Comparison of ENCODE assay signal across 10 cellular contexts in the genomic region with DNA sequence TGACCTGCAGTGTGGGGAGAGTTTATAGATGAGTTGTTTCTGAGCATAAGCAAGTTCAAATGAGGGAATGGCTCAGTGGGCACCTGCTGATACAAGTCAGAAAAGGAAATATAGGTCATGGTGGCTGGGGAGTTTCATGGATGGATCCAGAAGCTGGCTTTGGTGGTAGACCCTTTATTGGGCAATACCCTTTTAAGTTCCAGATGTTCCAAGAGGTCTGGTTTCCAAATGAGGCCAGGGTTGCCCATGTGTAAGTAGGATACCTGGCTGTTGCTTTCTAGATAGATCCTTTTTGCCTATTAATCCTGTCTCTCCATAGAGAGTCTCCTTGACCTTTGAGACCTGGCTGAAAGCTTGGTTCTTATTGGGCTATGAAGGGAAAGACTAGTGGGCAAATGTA. TPM values are rescaled to one million over a fixed set of nuclear protein-coding genes. Genes with fewer than 3 reads are reported as not detected.
DNase-seq lines count a peak whose midpoint lies in the region; ATAC-seq and TF ChIP-seq lines count a peak whose summit lies in the region.
"Had no signal": no experiment of that assay in that cellular context is flagged by ENCODE, and none has a peak within 500 bp of the region (broad histone marks: within the 10 kb centered on the region; RNA-seq: fewer than 3 reads in every experiment).

No MANE protein-coding gene starts in this region.

- no peak for TF ChIP-seq CTCF in WTC11 (IDR thresholded peaks at IDR 0.05)

- H3K27me3 Mint-ChIP-seq in T-helper 1 cell treated with Interleukin-12 subunit alpha and Interleukin-12 subunit beta and Interleukin-4 antibody, amounts not matched to agents 30 μg/mL and 1 μg/mL, for 36 hours (ENCODE audit: low read depth): no peaks in the 10 kb centered on the region
- H3K27me3 Mint-ChIP-seq in WTC11 (ENCODE audit: low read depth) (peaks cover 36% of the 10 kb centered on the region), immature natural killer cell (ENCODE audit: low read depth in 3 of 3) (peaks cover 5 to 20% (median 13%) of the 10 kb centered on the region in 3 donors)
- H3K27me3 Mint-ChIP-seq in stimulated activated naive B cell treated with anti-CD40 and anti-IgM and Interleukin-4, amounts not matched to agents 10 μg/mL and 1 μg/mL and 100 μg/mL, for 72 hours: no peaks in the 10 kb centered on the region

- POLR2A ChIA-PET in WTC11 (lab: Charles Lee): no interaction called here

- peaks cover 74% of the 10 kb centered on the region for H3K4me1 Mint-ChIP-seq in T-helper 1 cell treated with Interleukin-12 subunit alpha and Interleukin-12 subunit beta and Interleukin-4 antibody, amounts not matched to agents 30 μg/mL and 1 μg/mL, for 36 hours (ENCODE audit: low read depth)
- H3K4me1 Mint-ChIP-seq in WTC11 (peaks cover 65% of the 10 kb centered on the region), immature natural killer cell (peaks cover 86 to 88% of the 10 kb centered on the region in 2 donors)
- peaks cover 59 to 81% of the 10 kb centered on the region in 2 donors for H3K4me1 Mint-ChIP-seq in stimulated activated naive B cell treated with anti-CD40 and anti-IgM and Interleukin-4, amounts not matched to agents 10 μg/mL and 1 μg/mL and 100 μg/mL, for 72 hours

- H3K36me3 Mint-ChIP-seq in T-helper 1 cell treated with Interleukin-12 subunit alpha and Interleukin-12 subunit beta and Interleukin-4 antibody, amounts not matched to agents 30 μg/mL and 1 μg/mL, for 36 hours (ENCODE audit: low read depth): peaks cover 8% of the 10 kb centered on the region
- H3K36me3 Mint-ChIP-seq in WTC11: no peaks in the 10 kb centered on the region
- H3K36me3 Mint-ChIP-seq in immature natural killer cell: no peaks in the 10 kb centered on the region
- peaks cover 6 to 14% of the 10 kb centered on the region in 2 donors for H3K36me3 Mint-ChIP-seq in stimulated activated naive B cell treated with anti-CD40 and anti-IgM and Interleukin-4, amounts not matched to agents 10 μg/mL and 1 μg/mL and 100 μg/mL, for 72 hours

- no peak for ATAC-seq in WTC11
- no peak for ATAC-seq in stimulated activated naive B cell treated with anti-CD40 and anti-IgM and Interleukin-4, amounts not matched to agents 10 μg/mL and 1 μg/mL and 100 μg/mL, for 72 hours (replicated peaks)
- ATAC-seq in HG03378 (IDR thresholded peaks at IDR 0.05; ENCODE audit: unreplicated experiment): no peak
- ATAC-seq in HG02623 (IDR thresholded peaks at IDR 0.05; ENCODE audit: unreplicated experiment): no peak
- no peak for ATAC-seq in GM21526 (IDR thresholded peaks at IDR 0.05; ENCODE audit: low FRiP score, unreplicated experiment)

- peak overlapping the region; percentile 97 for H3K27ac Mint-ChIP-seq in T-helper 1 cell treated with Interleukin-12 subunit alpha and Interleukin-12 subunit beta and Interleukin-4 antibody, amounts not matched to agents 30 μg/mL and 1 μg/mL, for 36 hours
- H3K27ac Mint-ChIP-seq in WTC11 (no peak overlapping the region), immature natural killer cell (peak overlapping the region; percentile 80 to 100 (median 85))
- peak overlapping the region; percentile 10 for H3K27ac Mint-ChIP-seq in stimulated activated naive B cell treated with anti-CD40 and anti-IgM and Interleukin-4, amounts not matched to agents 10 μg/mL and 1 μg/mL and 100 μg/mL, for 72 hours

- peak overlapping the region; percentile 97 for H3K4me3 Mint-ChIP-seq in T-helper 1 cell treated with Interleukin-12 subunit alpha and Interleukin-12 subunit beta and Interleukin-4 antibody, amounts not matched to agents 30 μg/mL and 1 μg/mL, for 36 hours
- H3K4me3 Mint-ChIP-seq in WTC11 (0 out of 2 replicates have a peak overlapping the region, but pooled peaks have one; percentile 25), immature natural killer cell (peak overlapping the region; percentile 93 to 98 (median 96))
- H3K4me3 Mint-ChIP-seq in stimulated activated naive B cell treated with anti-CD40 and anti-IgM and Interleukin-4, amounts not matched to agents 10 μg/mL and 1 μg/mL and 100 μg/mL, for 72 hours: peak overlapping the region; percentile 92 to 98

- DNase-seq in T-helper 1 cell (no peak), WTC11 (ENCODE audit: low spot score) (no peak), immature natural killer cell (no peak)
- DNase-seq in stimulated activated naive B cell treated with anti-CD40 and anti-IgM and Interleukin-4, amounts not matched to agents 10 μg/mL and 1 μg/mL and 100 μg/mL, for 72 hours: no peak
- DNase-seq: H7, NCI-H524 had no signal

- CTCF ChIA-PET in WTC11 (lab: Charles Lee): interaction anchor here (1.1 kb wide), 1 partner anchor 17 kb away, joined by 4 read pairs; a partner anchor contains a TSS

- H3K9me3 Mint-ChIP-seq in T-helper 1 cell treated with Interleukin-12 subunit alpha and Interleukin-12 subunit beta and Interleukin-4 antibody, amounts not matched to agents 30 μg/mL and 1 μg/mL, for 36 hours: no peaks in the 10 kb centered on the region
- H3K9me3 Mint-ChIP-seq in WTC11 (no peaks in the 10 kb centered on the region), immature natural killer cell (no peaks in the 10 kb centered on the region)
- no peaks in the 10 kb centered on the region for H3K9me3 Mint-ChIP-seq in stimulated activated naive B cell treated with anti-CD40 and anti-IgM and Interleukin-4, amounts not matched to agents 10 μg/mL and 1 μg/mL and 100 μg/mL, for 72 hours

TF ChIP-seq in WTC11, 78 proteins besides CTCF, POLR2A, EP300 and RAD21:
- TF ChIP-seq, protein P1, sequence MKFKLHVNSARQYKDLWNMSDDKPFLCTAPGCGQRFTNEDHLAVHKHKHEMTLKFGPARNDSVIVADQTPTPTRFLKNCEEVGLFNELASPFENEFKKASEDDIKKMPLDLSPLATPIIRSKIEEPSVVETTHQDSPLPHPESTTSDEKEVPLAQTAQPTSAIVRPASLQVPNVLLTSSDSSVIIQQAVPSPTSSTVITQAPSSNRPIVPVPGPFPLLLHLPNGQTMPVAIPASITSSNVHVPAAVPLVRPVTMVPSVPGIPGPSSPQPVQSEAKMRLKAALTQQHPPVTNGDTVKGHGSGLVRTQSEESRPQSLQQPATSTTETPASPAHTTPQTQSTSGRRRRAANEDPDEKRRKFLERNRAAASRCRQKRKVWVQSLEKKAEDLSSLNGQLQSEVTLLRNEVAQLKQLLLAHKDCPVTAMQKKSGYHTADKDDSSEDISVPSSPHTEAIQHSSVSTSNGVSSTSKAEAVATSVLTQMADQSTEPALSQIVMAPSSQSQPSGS (CRISPR knock-in tag; IDR thresholded peaks at IDR 0.05; ENCODE audit: borderline replicate concordance, low read depth): no peak
- TF ChIP-seq GTF2I (CRISPR knock-in tag; conservative IDR thresholded peaks at IDR 0.05): no peak
- TF ChIP-seq HMGA2 (CRISPR knock-in tag; IDR thresholded peaks at IDR 0.05): no peak
- TF ChIP-seq, protein P2, sequence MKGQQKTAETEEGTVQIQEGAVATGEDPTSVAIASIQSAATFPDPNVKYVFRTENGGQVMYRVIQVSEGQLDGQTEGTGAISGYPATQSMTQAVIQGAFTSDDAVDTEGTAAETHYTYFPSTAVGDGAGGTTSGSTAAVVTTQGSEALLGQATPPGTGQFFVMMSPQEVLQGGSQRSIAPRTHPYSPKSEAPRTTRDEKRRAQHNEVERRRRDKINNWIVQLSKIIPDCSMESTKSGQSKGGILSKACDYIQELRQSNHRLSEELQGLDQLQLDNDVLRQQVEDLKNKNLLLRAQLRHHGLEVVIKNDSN (CRISPR knock-in tag; IDR thresholded peaks at IDR 0.05): no peak

RNA-seq across cellular contexts. Expression of a gene that starts 2.2 kb away (rescaled TPM):
- 17.0 to 18.0 TPM (median 17.4 TPM) in 3 replicates for total RNA-seq in WTC11 (2021)
- 10 to 100 TPM; 28.7 to 53.1 (median 45.5) TPM for polyA plus RNA-seq in immature natural killer cell

RNA-seq across cellular contexts. Expression of a gene that starts 16.9 kb away (rescaled TPM):
- total RNA-seq in WTC11 (2021): 28.8 to 33.6 TPM (median 28.8 TPM) in 3 replicates
- polyA plus RNA-seq in immature natural killer cell: 100 to 1,000 TPM; 167 to 292 (median 199) TPM

RNA-seq across cellular contexts. Expression of a gene that starts 49.3 kb away (rescaled TPM):
- 38.2 to 43.0 TPM (median 40.7 TPM) in 3 replicates for total RNA-seq in WTC11 (2021)
- polyA plus RNA-seq in immature natural killer cell: 10 to 100 TPM in 2 of 3 donors, not detected in 1; 10.7 to 16.1 TPM

Comparison
In these comparisons a context has a peak if more than half of its experiments do, and no peak if none do; other contexts are left out.
1. H3K4me3 Mint-ChIP-seq: peak in every context shown above with its lines; median percentile 97 in T-helper 1 cell treated with Interleukin-12 subunit alpha and Interleukin-12 subunit beta and Interleukin-4 antibody, amounts not matched to agents 30 μg/mL and 1 μg/mL, for 36 hours; 96 in immature natural killer cell; 95 in stimulated activated naive B cell treated with anti-CD40 and anti-IgM and Interleukin-4, amounts not matched to agents 10 μg/mL and 1 μg/mL and 100 μg/mL, for 72 hours; 25 in WTC11.